ENCODE assay signal across 8 cellular contexts in the genomic region with DNA sequence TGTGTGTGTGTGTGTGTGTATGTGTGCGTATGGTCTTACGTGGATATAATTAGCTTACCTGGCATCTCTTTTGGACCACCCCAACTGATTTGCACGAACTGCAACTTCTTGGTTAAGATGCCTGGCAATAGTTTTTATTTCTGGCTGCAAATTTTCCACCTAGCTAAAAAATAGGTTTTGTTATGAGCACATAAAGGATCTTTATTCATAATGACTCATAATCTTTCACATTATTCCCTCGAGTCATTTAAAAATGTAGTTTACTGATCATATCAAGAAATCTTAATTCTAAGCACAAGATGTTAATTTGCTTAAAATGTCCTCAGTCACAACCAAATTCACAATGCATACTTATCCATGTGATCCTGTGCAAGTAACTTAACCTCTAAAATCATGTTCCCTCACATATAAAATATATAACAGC. TPM values are rescaled to one million over a fixed set of nuclear protein-coding genes. Genes with fewer than 3 reads are reported as not detected.
DNase-seq lines count a peak whose midpoint lies in the region; ATAC-seq lines count a peak whose summit lies in the region.

No MANE protein-coding gene starts in this region.

- H3K9me3 Mint-ChIP-seq in activated CD8-positive, alpha-beta memory T cell treated with anti-CD3 and anti-CD28 coated beads, Interleukin-2, amount 10 ng/mL, durations not matched to agents 7 days and 5 days (ENCODE audit: low read depth) = no peaks in the 10 kb centered on the region
- H3K9me3 Mint-ChIP-seq in activated naive CD4-positive, alpha-beta T cell treated with anti-CD3 and anti-CD28 coated beads for 36 hours = no peaks in the 10 kb centered on the region
- H3K9me3 Mint-ChIP-seq in stimulated activated memory B cell treated with anti-CD40 and anti-IgM and Interleukin-4, amounts not matched to agents 10 μg/mL and 1 μg/mL and 100 μg/mL, for 72 hours = no peaks in the 10 kb centered on the region

- CTCF ChIA-PET in activated CD8-positive, alpha-beta memory T cell treated with anti-CD3 and anti-CD28 coated beads, Interleukin-2, amount 10 ng/mL, durations not matched to agents 7 days and 5 days (lab: Charles Lee) = interaction anchor here (2.0 kb wide), 1 partner anchor 189 kb away, joined by 6 read pairs; no protein-coding TSS in a partner anchor
- CTCF ChIA-PET in activated naive CD4-positive, alpha-beta T cell treated with anti-CD3 and anti-CD28 coated beads for 36 hours (lab: Charles Lee) = interaction anchor here (1.0 kb wide), 1 partner anchor 191 kb away, joined by 3 read pairs; a partner anchor contains a TSS

- H3K9me3 ChIP-seq in iPS-18c (ENCODE audit: control insufficient read depth, insufficient read depth, low read length) = no peaks in the 10 kb centered on the region

- no peak for DNase-seq in activated CD8-positive, alpha-beta memory T cell treated with anti-CD3 and anti-CD28 coated beads, Interleukin-2, amount 10 ng/mL, durations not matched to agents 7 days and 5 days
- DNase-seq in activated CD8-positive, alpha-beta memory T cell treated with anti-CD3 and anti-CD28 coated beads, Interleukin-2, amount 50 U/mL, for 48 hours = no peak
- DNase-seq in activated naive CD4-positive, alpha-beta T cell treated with anti-CD3 and anti-CD28 coated beads for 36 hours = peak; percentile 63
- no peak for DNase-seq in NCI-H1436 (lab: John Stamatoyannopoulos, UW)
- no peak for DNase-seq in NCI-H2081 (lab: John Stamatoyannopoulos, UW)

- no peak for ATAC-seq in activated CD8-positive, alpha-beta memory T cell treated with anti-CD3 and anti-CD28 coated beads, Interleukin-2, amount 10 ng/mL, durations not matched to agents 7 days and 5 days
- no peak for ATAC-seq in stimulated activated memory B cell treated with anti-CD40 and anti-IgM and Interleukin-4, amounts not matched to agents 10 μg/mL and 1 μg/mL and 100 μg/mL, for 72 hours
- ATAC-seq in HG02678 (IDR thresholded peaks at IDR 0.05; ENCODE audit: unreplicated experiment) = no peak

- H3K4me1 Mint-ChIP-seq in activated CD8-positive, alpha-beta memory T cell treated with anti-CD3 and anti-CD28 coated beads, Interleukin-2, amount 10 ng/mL, durations not matched to agents 7 days and 5 days = peaks cover 31% of the 10 kb centered on the region
- peaks cover 32% of the 10 kb centered on the region for H3K4me1 Mint-ChIP-seq in activated naive CD4-positive, alpha-beta T cell treated with anti-CD3 and anti-CD28 coated beads for 36 hours (ENCODE audit: low read depth)
- H3K4me1 Mint-ChIP-seq in stimulated activated memory B cell treated with anti-CD40 and anti-IgM and Interleukin-4, amounts not matched to agents 10 μg/mL and 1 μg/mL and 100 μg/mL, for 72 hours = peaks cover 23% of the 10 kb centered on the region

- H3K27ac Mint-ChIP-seq in activated CD8-positive, alpha-beta memory T cell treated with anti-CD3 and anti-CD28 coated beads, Interleukin-2, amount 10 ng/mL, durations not matched to agents 7 days and 5 days = peak overlapping the region; percentile 98
- peak overlapping the region; percentile 93 for H3K27ac Mint-ChIP-seq in activated naive CD4-positive, alpha-beta T cell treated with anti-CD3 and anti-CD28 coated beads for 36 hours
- peak overlapping the region; percentile 94 for H3K27ac Mint-ChIP-seq in stimulated activated memory B cell treated with anti-CD40 and anti-IgM and Interleukin-4, amounts not matched to agents 10 μg/mL and 1 μg/mL and 100 μg/mL, for 72 hours

- no peaks in the 10 kb centered on the region for H3K27me3 Mint-ChIP-seq in activated CD8-positive, alpha-beta memory T cell treated with anti-CD3 and anti-CD28 coated beads, Interleukin-2, amount 10 ng/mL, durations not matched to agents 7 days and 5 days
- no peaks in the 10 kb centered on the region for H3K27me3 Mint-ChIP-seq in activated naive CD4-positive, alpha-beta T cell treated with anti-CD3 and anti-CD28 coated beads for 36 hours (ENCODE audit: low read depth)
- no peaks in the 10 kb centered on the region for H3K27me3 Mint-ChIP-seq in stimulated activated memory B cell treated with anti-CD40 and anti-IgM and Interleukin-4, amounts not matched to agents 10 μg/mL and 1 μg/mL and 100 μg/mL, for 72 hours

- H3K4me3 Mint-ChIP-seq in activated CD8-positive, alpha-beta memory T cell treated with anti-CD3 and anti-CD28 coated beads, Interleukin-2, amount 10 ng/mL, durations not matched to agents 7 days and 5 days = peak overlapping the region; percentile 93
- peak overlapping the region; percentile 72 for H3K4me3 Mint-ChIP-seq in activated naive CD4-positive, alpha-beta T cell treated with anti-CD3 and anti-CD28 coated beads for 36 hours
- H3K4me3 Mint-ChIP-seq in stimulated activated memory B cell treated with anti-CD40 and anti-IgM and Interleukin-4, amounts not matched to agents 10 μg/mL and 1 μg/mL and 100 μg/mL, for 72 hours = peak overlapping the region; percentile 87

- intact Hi-C loops in activated naive CD4-positive, alpha-beta T cell treated with anti-CD3 and anti-CD28 coated beads for 36 hours (cut with micrococcal nuclease) = loop anchor here (1.0 to 2.0 kb wide), 3 partner anchors 13 to 469 kb away; no protein-coding TSS in a partner anchor

- H3K36me3 Mint-ChIP-seq in activated CD8-positive, alpha-beta memory T cell treated with anti-CD3 and anti-CD28 coated beads, Interleukin-2, amount 10 ng/mL, durations not matched to agents 7 days and 5 days = peaks cover 14% of the 10 kb centered on the region
- peaks cover 14% of the 10 kb centered on the region for H3K36me3 Mint-ChIP-seq in activated naive CD4-positive, alpha-beta T cell treated with anti-CD3 and anti-CD28 coated beads for 36 hours (ENCODE audit: low read depth)
- peaks cover 13% of the 10 kb centered on the region for H3K36me3 Mint-ChIP-seq in stimulated activated memory B cell treated with anti-CD40 and anti-IgM and Interleukin-4, amounts not matched to agents 10 μg/mL and 1 μg/mL and 100 μg/mL, for 72 hours

- H3K4me3 ChIP-seq in iPS-18c (ENCODE audit: insufficient read depth, low read depth, low read length) = peak overlapping the region; percentile 83; the same call in 1 of the 2 replicates

RNA-seq across cellular contexts. Expression of a gene that starts 1.5 kb away (rescaled TPM):
- total RNA-seq in activated CD8-positive, alpha-beta memory T cell treated with anti-CD3 and anti-CD28 coated beads, Interleukin-2, amount 10 ng/mL, durations not matched to agents 7 days and 5 days = 10 to 100 TPM; 13.2 to 15.5 TPM
- total RNA-seq in activated naive CD4-positive, alpha-beta T cell treated with anti-CD3 and anti-CD28 coated beads for 36 hours = 10 to 100 TPM; 20.9 to 21.1 TPM
